ENCODE assay signal across 22 cellular contexts in genomic region chr7:47658886-47659635, GRCh38.
"Had no signal": no experiment of that assay in that cellular context is flagged by ENCODE, and none has a peak within 500 bp of the region (broad histone marks: within the 10 kb centered on the region; RNA-seq: fewer than 3 reads in every experiment).

No MANE protein-coding gene starts in this region.

- H3K9ac ChIP-seq: neural progenitor cell had no signal

- H3K4me2 ChIP-seq: neural progenitor cell had no signal

- H3K27me3 Mint-ChIP-seq: naive thymus-derived CD8-positive, alpha-beta T cell; stimulated activated naive CD8-positive, alpha-beta T cell treated with anti-CD3 and anti-CD28 coated beads, Interleukin-15, Interleukin-2, amounts not matched to agents 100 ng/mL and 50 ng/mL, for 24 hours had no signal

- H3K4me1 ChIP-seq: colonic mucosa, foreskin keratinocyte, left ventricle myocardium inferior, pancreas, testis had no signal

- H3K27ac ChIP-seq: colonic mucosa, foreskin keratinocyte, left ventricle myocardium inferior, neural progenitor cell, pancreas, psoas muscle, right lobe of liver, testis, tibial nerve had no signal

- H3K4me3 ChIP-seq: colonic mucosa, left ventricle myocardium inferior, neural progenitor cell, pancreas, psoas muscle, right lobe of liver, testis, tibial nerve had no signal

- H3K4me3 Mint-ChIP-seq: endodermal cell; naive thymus-derived CD8-positive, alpha-beta T cell; neural progenitor cell; stimulated activated naive CD8-positive, alpha-beta T cell treated with anti-CD3 and anti-CD28 coated beads, Interleukin-15, Interleukin-2, amounts not matched to agents 100 ng/mL and 50 ng/mL, for 24 hours had no signal

- H3K9me3 ChIP-seq: colonic mucosa, left ventricle myocardium inferior, pancreas, psoas muscle, right lobe of liver, testis, tibial nerve had no signal

- H3K27me3 ChIP-seq: colonic mucosa, foreskin keratinocyte, neural progenitor cell, pancreas, right lobe of liver, testis, tibial nerve had no signal

- H3K27ac Mint-ChIP-seq: endodermal cell; neural progenitor cell; stimulated activated naive CD8-positive, alpha-beta T cell treated with anti-CD3 and anti-CD28 coated beads, Interleukin-15, Interleukin-2, amounts not matched to agents 100 ng/mL and 50 ng/mL, for 24 hours had no signal

- H3K36me3 ChIP-seq: colonic mucosa, left ventricle myocardium inferior, neural progenitor cell, pancreas, right lobe of liver, tibial nerve had no signal

- FAIRE-seq: endothelial cell of umbilical vein, kidney, pancreas had no signal

- H3K9me3 Mint-ChIP-seq: endodermal cell; naive thymus-derived CD8-positive, alpha-beta T cell; neural progenitor cell; stimulated activated naive CD8-positive, alpha-beta T cell treated with anti-CD3 and anti-CD28 coated beads, Interleukin-15, Interleukin-2, amounts not matched to agents 100 ng/mL and 50 ng/mL, for 24 hours had no signal

- ATAC-seq: foreskin keratinocyte; left cardiac atrium; naive thymus-derived CD8-positive, alpha-beta T cell; pancreas; psoas muscle had no signal

- H3K36me3 Mint-ChIP-seq: naive thymus-derived CD8-positive, alpha-beta T cell; neural progenitor cell had no signal

- DNase-seq: cerebellar nuclear complex; colonic mucosa; dermis blood vessel endothelial cell; effector CD4-positive, alpha-beta T cell; endodermal cell; foreskin keratinocyte; left cardiac atrium; left ventricle myocardium inferior; occipital lobe; pancreas; psoas muscle; retina; right lobe of liver; stimulated activated CD4-positive, alpha-beta T cell treated with anti-CD3 and anti-CD28 coated beads, Interleukin-2, amount 100 ng/mL, for 24 hours; stimulated activated CD4-positive, alpha-beta T cell treated with anti-CD3 and anti-CD28 coated beads, Interleukin-4, amount 100 ng/mL, for 4 hours; testis had no signal

- H2AFZ ChIP-seq: neural progenitor cell had no signal
